13 cellular contexts compared by ENCODE assay signal in genomic region chr7:130879191-130879590, GRCh38.
DNase-seq lines count a peak whose midpoint lies in the region; ATAC-seq and TF ChIP-seq lines count a peak whose summit lies in the region.
"Had no signal": no experiment of that assay in that cellular context is flagged by ENCODE, and none has a peak within 500 bp of the region (broad histone marks: within the 10 kb centered on the region; RNA-seq: fewer than 3 reads in every experiment).

No MANE protein-coding gene starts in this region.

- H3K79me2 ChIP-seq in SK-N-SH (ENCODE audit: insufficient read depth), result peaks cover 98% of the 10 kb centered on the region

- peaks cover 74% of the 10 kb centered on the region for H4K20me1 ChIP-seq in SK-N-SH (ENCODE audit: insufficient read depth)
- H4K20me1 ChIP-seq in IMR-90 (ENCODE audit: insufficient read depth, low read length), result peaks cover 92% of the 10 kb centered on the region

- H3K4me1 ChIP-seq in SK-N-SH (ENCODE audit: control insufficient read depth in 1 of 2, insufficient read depth in 2 of 2, low read depth in 1 of 2, low read length in 1 of 2), result peaks cover 7 to 68% of the 10 kb centered on the region in 2 experiments
- H3K4me1 ChIP-seq in IMR-90 (ENCODE audit: control insufficient read depth, insufficient read depth, low read length), result peaks cover 32% of the 10 kb centered on the region
- no peaks in the 10 kb centered on the region for H3K4me1 ChIP-seq in BE2C
- H3K4me1 ChIP-seq: SJCRH30 had no signal

- 0 out of 2 replicates have a peak overlapping the region, but pooled peaks have one; percentile 30 for H3K23ac ChIP-seq in IMR-90 (ENCODE audit: low read depth, low read length)

- peak overlapping the region; percentile 79 for H2BK5ac ChIP-seq in IMR-90 (ENCODE audit: low read depth, low read length, poor library complexity, severe bottlenecking)

- H4K91ac ChIP-seq in IMR-90 (ENCODE audit: insufficient read depth, low read depth, low read length), result no peak overlapping the region

- H3K27me3 ChIP-seq in SK-N-SH (ENCODE audit: insufficient read depth) (no peaks in the 10 kb centered on the region), IMR-90 (ENCODE audit: control insufficient read depth, insufficient read depth, low read length) (no peaks in the 10 kb centered on the region), BE2C (no peaks in the 10 kb centered on the region)
- H3K27me3 ChIP-seq: neural progenitor cell, SJCRH30 had no signal

- no peak overlapping the region for H2AK5ac ChIP-seq in IMR-90 (ENCODE audit: low read depth, low read length)

- dilution Hi-C loops in IMR-90 (cut with HindIII; ENCODE audit: low sequenced_read_pairs, unreplicated experiment), result no loop called here

- H3K4me2 ChIP-seq in SK-N-SH (no peak overlapping the region), IMR-90 (ENCODE audit: low read depth, low read length) (no peak overlapping the region)
- H3K4me2 ChIP-seq: GM23338, neural progenitor cell had no signal

- no peaks in the 10 kb centered on the region for H3K27me3 Mint-ChIP-seq in activated T-helper 17 cell treated with anti-CD3 and anti-CD28 coated beads, Interleukin-2, amount 50 U/mL, for 72 hours
- H3K27me3 Mint-ChIP-seq in osteocyte (ENCODE audit: unreplicated experiment), result no peaks in the 10 kb centered on the region

- H4K5ac ChIP-seq in IMR-90 (ENCODE audit: low read depth, low read length), result no peak overlapping the region

- intact Hi-C loops in IMR-90 (cut with micrococcal nuclease), result no loop called here

- H3K4me3 ChIP-seq in SK-N-SH (ENCODE audit: low read depth in 2 of 2, low read length in 1 of 2) (no peak overlapping the region), IMR-90 (ENCODE audit: insufficient read depth, low read depth, low read length) (no peak overlapping the region), BE2C (ENCODE audit: low read depth, low read length) (no peak overlapping the region)
- H3K4me3 ChIP-seq: GM23338, lower lobe of right lung, neural progenitor cell, SJCRH30 had no signal

- H3K9me1 ChIP-seq in IMR-90 (ENCODE audit: insufficient read depth, low read length), result peaks cover 30% of the 10 kb centered on the region

- ATAC-seq in SK-N-SH treated with all-trans-retinoic acid at 6 μM for 48 hours (no peak), IMR-90 (ENCODE audit: low read depth) (no peak)
- ATAC-seq in activated T-helper 17 cell treated with anti-CD3 and anti-CD28 coated beads, Interleukin-2, amount 50 U/mL, for 72 hours (replicated peaks), result no peak
- ATAC-seq: GM23338, lower lobe of right lung had no signal

- no peak for DNase-seq in SK-N-SH
- peak; percentile 30 for DNase-seq in IMR-90
- no peak for DNase-seq in osteocyte (ENCODE audit: extremely low spot score, unreplicated experiment)
- DNase-seq in BE2C, result no peak
- no peak for DNase-seq in UCSD-AML1 (lab: John Stamatoyannopoulos, UW; ENCODE audit: unreplicated experiment)
- no peak for DNase-seq in activated CD8-positive, alpha-beta memory T cell treated with anti-CD3 and anti-CD28 coated beads, Interleukin-2, amount 50 U/mL, for 48 hours
- DNase-seq: lower lobe of right lung, SJCRH30 had no signal

- H3K9me3 ChIP-seq in SK-N-SH (no peaks in the 10 kb centered on the region), IMR-90 (ENCODE audit: control insufficient read depth, insufficient read depth, low read length) (no peaks in the 10 kb centered on the region), BE2C (no peaks in the 10 kb centered on the region)
- H3K9me3 ChIP-seq: lower lobe of right lung, SJCRH30 had no signal

- H3K14ac ChIP-seq in IMR-90 (replicated peaks; ENCODE audit: low read depth, low read length), result no peak overlapping the region; the same call in 1 of the 2 replicates

- H2BK20ac ChIP-seq in IMR-90 (ENCODE audit: low read depth, low read length), result no peak overlapping the region

- no peak for TF ChIP-seq POLR2A in IMR-90 (IDR thresholded peaks at IDR 0.05; ENCODE audit: low read depth, low read length)

- H2BK15ac ChIP-seq in IMR-90 (ENCODE audit: low read depth, low read length), result no peak overlapping the region

- no peak overlapping the region for H3K4me3 Mint-ChIP-seq in activated T-helper 17 cell treated with anti-CD3 and anti-CD28 coated beads, Interleukin-2, amount 50 U/mL, for 72 hours
- H3K4me3 Mint-ChIP-seq in osteocyte (ENCODE audit: unreplicated experiment), result no peak overlapping the region
- H3K4me3 Mint-ChIP-seq: GM23338, neural progenitor cell had no signal

- peaks cover 32 to 76% of the 10 kb centered on the region in 2 experiments for H3K79me1 ChIP-seq in IMR-90 (ENCODE audit: low read depth in 1 of 2, low read length in 2 of 2)

- peaks cover 100% of the 10 kb centered on the region for H3K36me3 Mint-ChIP-seq in activated T-helper 17 cell treated with anti-CD3 and anti-CD28 coated beads, Interleukin-2, amount 50 U/mL, for 72 hours (ENCODE audit: low read depth)
- H3K36me3 Mint-ChIP-seq in osteocyte (ENCODE audit: unreplicated experiment), result peaks cover 58% of the 10 kb centered on the region
- H3K36me3 Mint-ChIP-seq: neural progenitor cell had no signal

- H3K36me3 ChIP-seq in SK-N-SH (replicated peaks in 1 of 2; ENCODE audit: control insufficient read depth in 1 of 2, insufficient read depth in 2 of 2, low read length in 1 of 2) (peaks cover 61 to 95% of the 10 kb centered on the region in 2 experiments), IMR-90 (ENCODE audit: control insufficient read depth, insufficient read depth, low read length) (peaks cover 74% of the 10 kb centered on the region), BE2C (no peaks in the 10 kb centered on the region; the same call in 1 of the 2 replicates)
- H3K36me3 ChIP-seq: neural progenitor cell had no signal

- H3K9me3 Mint-ChIP-seq in activated T-helper 17 cell treated with anti-CD3 and anti-CD28 coated beads, Interleukin-2, amount 50 U/mL, for 72 hours, result no peaks in the 10 kb centered on the region
- H3K9me3 Mint-ChIP-seq in osteocyte (ENCODE audit: unreplicated experiment), result no peaks in the 10 kb centered on the region
- H3K9me3 Mint-ChIP-seq: GM23338, neural progenitor cell had no signal

- no peak for TF ChIP-seq CTCF in SK-N-SH (IDR thresholded peaks at IDR 0.05)
- no peak for TF ChIP-seq CTCF in IMR-90 (conservative IDR thresholded peaks at IDR 0.05; ENCODE audit: low read depth, low read length)
- TF ChIP-seq CTCF in osteocyte (IDR thresholded peaks at IDR 0.05), result no peak
- TF ChIP-seq CTCF in BE2C (IDR thresholded peaks at IDR 0.05; ENCODE audit: low read depth, low read length), result no peak

- no peak overlapping the region; the same call in 1 of the 2 replicates for H3K18ac ChIP-seq in IMR-90 (ENCODE audit: low read depth, low read length)

- BruUV-seq in IMR-90 (replicated peaks; lab: Mats Ljungman, UMichigan), result no TSS peak

- CTCF ChIA-PET in SK-N-SH (lab: Yijun Ruan, JAX), result no interaction called here
- CTCF ChIA-PET in IMR-90 (lab: Yijun Ruan, JAX), result no interaction called here

- peak overlapping the region; percentile 17 to 35; a peak in 1 of 4 replicates for H4K8ac ChIP-seq in IMR-90 (ENCODE audit: low read depth in 2 of 2, low read length in 2 of 2)

- no peaks in the 10 kb centered on the region for H3K9me2 ChIP-seq in SK-N-SH

- WGBS in SK-N-SH (ENCODE audit: low lambda C conversion rate), result 98% methylated on average over 2 of the region's 2 CpGs
- WGBS in IMR-90 (ENCODE audit: extremely low coverage in 2 of 2, insufficient read length in 1 of 2), 2 experiments, result no CpG with 5 or more reads among the region's 2 CpGs

- no peak overlapping the region for H2BK120ac ChIP-seq in IMR-90 (ENCODE audit: low read depth, low read length)

- H2AFZ ChIP-seq in SK-N-SH (ENCODE audit: low read depth) (no peak overlapping the region), IMR-90 (replicated peaks; ENCODE audit: low read length, poor library complexity) (no peak overlapping the region)
- H2AFZ ChIP-seq: GM23338, neural progenitor cell had no signal

- no peak overlapping the region for H3K4ac ChIP-seq in IMR-90 (ENCODE audit: low read depth, low read length)

- H3K27ac ChIP-seq in SK-N-SH (ENCODE audit: low read depth in 2 of 2, low read length in 1 of 2) (peak overlapping the region in 1 of 2 experiments; percentile 100; a peak in 2 of 4 replicates), IMR-90 (ENCODE audit: insufficient read depth, low read length) (peak overlapping the region; percentile 69; the same call in 1 of the 2 replicates)
- H3K27ac ChIP-seq: lower lobe of right lung, neural progenitor cell, SJCRH30, VCaP had no signal

- H3K4me1 Mint-ChIP-seq in activated T-helper 17 cell treated with anti-CD3 and anti-CD28 coated beads, Interleukin-2, amount 50 U/mL, for 72 hours, result peaks cover 30% of the 10 kb centered on the region
- H3K4me1 Mint-ChIP-seq in osteocyte (ENCODE audit: unreplicated experiment), result peaks cover 42% of the 10 kb centered on the region

- H3F3A ChIP-seq in SK-N-SH (replicated peaks; ENCODE audit: insufficient read depth), result peaks cover 84% of the 10 kb centered on the region

- TF ChIP-seq EP300 in SK-N-SH (IDR thresholded peaks at IDR 0.05; ENCODE audit: borderline replicate concordance in 1 of 2, low read depth in 1 of 2, low read length in 1 of 2), result no peak

- no peak overlapping the region for H3K56ac ChIP-seq in IMR-90 (ENCODE audit: extremely low read depth, insufficient read depth, low read length)

- no peak for TF ChIP-seq RAD21 in SK-N-SH (IDR thresholded peaks at IDR 0.05; ENCODE audit: low read length)
- TF ChIP-seq RAD21 in IMR-90 (IDR thresholded peaks at IDR 0.05; ENCODE audit: low read length), result no peak

- POLR2A ChIA-PET in SK-N-SH (lab: Yijun Ruan, JAX) (no interaction called here), IMR-90 (lab: Charles Lee; ENCODE audit: unreplicated experiment) (no interaction called here)

- H3K9ac ChIP-seq in SK-N-SH, result no peak overlapping the region
- H3K9ac ChIP-seq in IMR-90 (ENCODE audit: low read depth, low read length), result no peak overlapping the region
- H3K9ac ChIP-seq: neural progenitor cell had no signal

- in situ Hi-C loops in IMR-90 (cut with MboI; ENCODE audit: low sequenced_read_pairs), result no loop called here

- no peak overlapping the region for H2AK9ac ChIP-seq in IMR-90 (replicated peaks; ENCODE audit: low read depth, low read length, poor library complexity)

- H3K27ac Mint-ChIP-seq in activated T-helper 17 cell treated with anti-CD3 and anti-CD28 coated beads, Interleukin-2, amount 50 U/mL, for 72 hours, result peak overlapping the region; percentile 92
- peak overlapping the region; percentile 15 for H3K27ac Mint-ChIP-seq in osteocyte (ENCODE audit: unreplicated experiment)
- H3K27ac Mint-ChIP-seq: GM23338, neural progenitor cell had no signal

TF ChIP-seq in SK-N-SH, 30 proteins besides CTCF, POLR2A, EP300 and RAD21 (continues in another document):
- 0 out of 2 replicates have a peak, but pooled peaks have one; percentile 11 for TF ChIP-seq NFIC (IDR thresholded peaks at IDR 0.05; ENCODE audit: borderline replicate concordance)

TF ChIP-seq in SK-N-SH treated with all-trans-retinoic acid at 6 μM for 48 hours, 23 proteins besides CTCF, POLR2A, EP300 and RAD21:
- TF ChIP-seq GLIS3 (CRISPR knock-in tag; IDR thresholded peaks at IDR 0.05), result no peak
- TF ChIP-seq TCF4 (CRISPR knock-in tag; IDR thresholded peaks at IDR 0.05; ENCODE audit: borderline replicate concordance), result no peak

TF ChIP-seq in IMR-90, 13 proteins besides CTCF, POLR2A, EP300 and RAD21 (continues in another document):
- TF ChIP-seq MAFK (IDR thresholded peaks at IDR 0.05; ENCODE audit: low read depth, low read length) (no peak), MAZ (IDR thresholded peaks at IDR 0.05; ENCODE audit: borderline replicate concordance, low read depth, low read length) (no peak), CHD1 (IDR thresholded peaks at IDR 0.05; ENCODE audit: low read depth, low read length) (no peak)
